ENCODE assay signal across 24 cellular contexts in the genomic region with DNA sequence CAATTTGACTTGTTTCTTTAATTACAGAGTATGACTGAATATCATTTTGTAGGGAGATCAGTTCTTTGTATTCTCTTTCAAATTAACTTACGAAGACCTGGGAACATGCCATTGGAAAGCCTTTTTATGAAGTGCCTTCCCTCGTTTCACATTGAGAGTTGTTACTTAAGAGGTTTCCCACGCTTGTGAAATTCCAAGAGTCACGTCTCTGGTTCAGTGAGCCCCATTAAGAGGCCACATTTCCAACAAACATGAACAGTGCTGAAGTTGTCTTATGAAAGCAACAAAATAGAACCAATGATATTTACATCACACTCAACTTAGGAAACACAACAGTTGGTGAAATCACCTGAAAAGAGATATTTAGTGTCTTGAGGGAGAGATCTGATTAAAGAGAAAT.
DNase-seq lines count a peak whose midpoint lies in the region; ATAC-seq, FAIRE-seq and TF ChIP-seq lines count a peak whose summit lies in the region.
"Had no signal": no experiment of that assay in that cellular context is flagged by ENCODE, and none has a peak within 500 bp of the region (broad histone marks: within the 10 kb centered on the region; RNA-seq: fewer than 3 reads in every experiment).

No MANE protein-coding gene starts in this region.

- 18 to 24% methylated on average over 4 of the region's 4 CpGs for WGBS in thyroid gland, 2 donors

- intact Hi-C loops in thyroid gland (cut with DNase I) (no loop called here), left ventricle myocardium superior (cut with micrococcal nuclease) (no loop called here)

- DNase-seq in NCI-H2107 treated with DMSO at 0.1 percent for 48 hours (lab: John Stamatoyannopoulos, UW; ENCODE audit: unreplicated experiment): peak; percentile 9
- DNase-seq in NCI-H2107 (lab: John Stamatoyannopoulos, UW): no peak
- peak; percentile 85 for DNase-seq in epithelial cell of proximal tubule (ENCODE audit: low read depth)
- DNase-seq in left kidney (ENCODE audit: low read depth, low spot score): peak; percentile 75
- peak; percentile 9 to 13 for DNase-seq in thyroid gland
- DNase-seq in activated CD8-positive, alpha-beta memory T cell treated with anti-CD3 and anti-CD28 coated beads, Interleukin-2, amount 50 U/mL, for 4 hours: no peak
- DNase-seq in left ventricle myocardium superior: no peak
- DNase-seq in urothelium cell line (ENCODE audit: low spot score): no peak
- DNase-seq: Caco-2; CD4-positive, CD25-positive, alpha-beta regulatory T cell; CD8-positive, alpha-beta T cell; DMS 273 treated with DMSO at 0.1 percent for 48 hours; DND-41; GM23248; H7; HCEC 1CT had no signal

- no peak for TF ChIP-seq POLR2A in thyroid gland (IDR thresholded peaks at IDR 0.05)

- H3K9me3 ChIP-seq in thyroid gland: no peaks in the 10 kb centered on the region
- H3K9me3 ChIP-seq: Caco-2 had no signal

- no peak overlapping the region for H3K27ac ChIP-seq in thyroid gland
- H3K27ac ChIP-seq: 22Rv1, BLaER1, C4-2B, GM23248 had no signal

- peaks cover 0 to 7% of the 10 kb centered on the region in 2 donors for H3K4me1 ChIP-seq in thyroid gland
- H3K4me1 ChIP-seq: Caco-2 had no signal

- H3K36me3 ChIP-seq in thyroid gland: no peaks in the 10 kb centered on the region
- H3K36me3 ChIP-seq: BLaER1 had no signal

- no peak for ATAC-seq in left ventricle myocardium superior
- ATAC-seq: CD8-positive, alpha-beta T cell; GM12878 had no signal

- FAIRE-seq in urothelium cell line (lab: Jason Lieb, UNC): no peak
- FAIRE-seq: A204.1, G401.6, GM12878, GM19239, H1 had no signal

- TF ChIP-seq CTCF in epithelial cell of proximal tubule (conservative IDR thresholded peaks at IDR 0.05; ENCODE audit: low read depth, low read length) (no peak), thyroid gland (IDR thresholded peaks at IDR 0.05) (no peak)

- H3K27me3 ChIP-seq in thyroid gland: no peaks in the 10 kb centered on the region
- H3K27me3 ChIP-seq: BLaER1 had no signal

- H3K4me3 ChIP-seq in epithelial cell of proximal tubule (ENCODE audit: low read depth, low read length) (no peak overlapping the region), thyroid gland (replicated peaks in 1 of 3) (no peak overlapping the region)
- H3K4me3 ChIP-seq: BLaER1, GM12878, GM23248 had no signal

Comparison
In these comparisons a context has a peak if more than half of its experiments do, and no peak if none do; other contexts are left out.
1. DNase-seq: peak in NCI-H2107 treated with DMSO at 0.1 percent for 48 hours (single experiment), epithelial cell of proximal tubule (single experiment), left kidney (single experiment) and thyroid gland (2 of 2); none in NCI-H2107 (single experiment), activated CD8-positive, alpha-beta memory T cell treated with anti-CD3 and anti-CD28 coated beads, Interleukin-2, amount 50 U/mL, for 4 hours (single experiment), left ventricle myocardium superior (single experiment) and urothelium cell line (single experiment).